ENCODE assay signal across 27 cellular contexts in the genomic region with DNA sequence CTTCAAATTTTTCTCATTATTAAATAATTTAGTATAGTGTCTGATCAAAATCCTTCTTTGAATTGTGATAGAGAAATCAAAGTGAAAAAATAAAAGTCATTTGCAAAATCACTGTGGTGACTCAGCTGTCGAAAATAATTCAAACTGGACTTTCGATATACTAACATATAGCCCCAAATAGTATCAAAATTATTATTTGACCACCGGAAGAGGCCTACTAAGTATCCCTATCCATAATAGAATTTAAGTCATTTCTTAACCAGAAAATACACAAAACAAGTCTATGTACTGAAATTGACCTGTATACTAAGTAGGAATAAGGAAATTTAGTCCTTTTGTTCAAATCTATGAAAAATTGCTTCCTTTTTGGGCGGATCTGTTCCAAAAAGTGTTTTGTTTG.
"Had no signal": no experiment of that assay in that cellular context is flagged by ENCODE, and none has a peak within 500 bp of the region (broad histone marks: within the 10 kb centered on the region; RNA-seq: fewer than 3 reads in every experiment).

No MANE protein-coding gene starts in this region.

- H3K4me3 Mint-ChIP-seq: mesothelial cell of epicardium; naive B cell; natural killer cell; nephron progenitor cell; neural progenitor cell; stimulated activated naive CD8-positive, alpha-beta T cell treated with anti-CD3 and anti-CD28 coated beads, Interleukin-15, amount 100 ng/mL, for 72 hours; type B pancreatic cell had no signal

- H3K36me3 ChIP-seq: heart left ventricle, left ventricle myocardium inferior, neural progenitor cell, neutrophil, right atrium auricular region, tibial nerve, vagina had no signal

- H3K9me3 ChIP-seq: heart left ventricle, left ventricle myocardium inferior, neutrophil, right atrium auricular region, tibial nerve, vagina had no signal

- ATAC-seq: heart left ventricle; natural killer cell; sciatic nerve; stimulated activated naive CD8-positive, alpha-beta T cell treated with anti-CD3 and anti-CD28 coated beads, Interleukin-15, amount 100 ng/mL, for 72 hours had no signal

- H3K4me1 Mint-ChIP-seq: mesothelial cell of epicardium, nephron progenitor cell, neural progenitor cell had no signal

- H2AFZ ChIP-seq: neural progenitor cell, parathyroid adenoma had no signal

- H3K27ac Mint-ChIP-seq: mesothelial cell of epicardium; naive B cell; natural killer cell; nephron progenitor cell; neural progenitor cell; progenitor cell of endocrine pancreas; stimulated activated naive CD8-positive, alpha-beta T cell treated with anti-CD3 and anti-CD28 coated beads, Interleukin-15, amount 100 ng/mL, for 72 hours; type B pancreatic cell had no signal

- H3K9me3 Mint-ChIP-seq: mesothelial cell of epicardium; naive B cell; natural killer cell; nephron progenitor cell; neural progenitor cell; stimulated activated naive CD8-positive, alpha-beta T cell treated with anti-CD3 and anti-CD28 coated beads, Interleukin-15, amount 100 ng/mL, for 72 hours; type B pancreatic cell had no signal

- H3K36me3 Mint-ChIP-seq: mesothelial cell of epicardium, naive B cell, natural killer cell, neural progenitor cell, type B pancreatic cell had no signal

- H3K4me3 ChIP-seq: heart left ventricle, left ventricle myocardium inferior, lung, neural progenitor cell, right atrium auricular region, skin epidermis, tibial nerve, vagina had no signal

- H3K79me2 ChIP-seq: parathyroid adenoma had no signal

- DNase-seq: heart left ventricle; hypothalamus; islet precursor cell; left ventricle myocardium inferior; mesendoderm; naive B cell; natural killer cell; nephron progenitor cell; occipital lobe; stimulated activated CD4-positive, alpha-beta T cell treated with anti-CD3 and anti-CD28 coated beads, Interleukin-12 subunit alpha, Interleukin-12 subunit beta, amount 100 ng/mL, for 4 hours; stimulated activated CD4-positive, alpha-beta T cell treated with anti-CD3 and anti-CD28 coated beads, Interleukin-15, amount 100 ng/mL, for 24 hours; stimulated activated CD4-positive, alpha-beta T cell treated with anti-CD3 and anti-CD28 coated beads, Interleukin-2, amount 100 ng/mL, for 24 hours; stimulated activated CD4-positive, alpha-beta T cell treated with anti-CD3 and anti-CD28 coated beads, Interleukin-4, amount 100 ng/mL, for 1 hour; stimulated activated naive CD8-positive, alpha-beta T cell treated with anti-CD3 and anti-CD28 coated beads, Interleukin-15, amount 100 ng/mL, for 72 hours; substantia nigra had no signal

- H3K27me3 Mint-ChIP-seq: naive B cell; stimulated activated naive CD8-positive, alpha-beta T cell treated with anti-CD3 and anti-CD28 coated beads, Interleukin-15, amount 100 ng/mL, for 72 hours had no signal

- H3K4me2 ChIP-seq: neural progenitor cell had no signal

- H3K27me3 ChIP-seq: neutrophil, right atrium auricular region, tibial nerve, vagina had no signal

- H3K9ac ChIP-seq: neural progenitor cell, parathyroid adenoma had no signal

- H3K27ac ChIP-seq: heart left ventricle, left ventricle myocardium inferior, neural progenitor cell, neutrophil, parathyroid adenoma, right atrium auricular region, skin epidermis, tibial nerve, vagina had no signal

- H3K4me1 ChIP-seq: left ventricle myocardium inferior, neural progenitor cell, parathyroid adenoma, right atrium auricular region, tibial nerve, vagina had no signal
